8 cellular contexts compared by ENCODE assay signal in genomic region chr7:25093268-25093802, GRCh38. TPM values are rescaled to one million over a fixed set of nuclear protein-coding genes. Genes with fewer than 3 reads are reported as not detected.
A peak's percentile ranks its signal among the peaks of the same experiment; 100 is the strongest.
DNase-seq lines count a peak whose midpoint lies in the region; ATAC-seq and TF ChIP-seq lines count a peak whose summit lies in the region.

No MANE protein-coding gene starts in this region.

- no peak overlapping the region for H3K4me3 Mint-ChIP-seq in activated CD4-positive, alpha-beta memory T cell treated with anti-CD3 and anti-CD28 coated beads for 36 hours
- H3K4me3 Mint-ChIP-seq in effector memory CD8-positive, alpha-beta T cell = no peak overlapping the region

- H3K27ac Mint-ChIP-seq in activated CD4-positive, alpha-beta memory T cell treated with anti-CD3 and anti-CD28 coated beads for 36 hours = no peak overlapping the region
- no peak overlapping the region for H3K27ac Mint-ChIP-seq in effector memory CD8-positive, alpha-beta T cell

- POLR2A ChIA-PET in AG04449 (lab: Yijun Ruan, JAX) = interaction anchor here (1.2 to 1.4 kb wide), 2 partner anchors 114 to 272 kb away, joined by 3 to 6 read pairs; no protein-coding TSS in a partner anchor
- POLR2A ChIA-PET in activated CD4-positive, alpha-beta memory T cell treated with anti-CD3 and anti-CD28 coated beads for 36 hours (lab: Charles Lee) = no interaction called here

- intact Hi-C loops in activated CD4-positive, alpha-beta memory T cell treated with anti-CD3 and anti-CD28 coated beads for 36 hours (cut with micrococcal nuclease) = loop anchor here (1.0 to 10.0 kb wide), 7 partner anchors 108 to 1229 kb away; no protein-coding TSS in a partner anchor

- no peaks in the 10 kb centered on the region for H3K36me3 Mint-ChIP-seq in activated CD4-positive, alpha-beta memory T cell treated with anti-CD3 and anti-CD28 coated beads for 36 hours
- no peaks in the 10 kb centered on the region for H3K36me3 Mint-ChIP-seq in effector memory CD8-positive, alpha-beta T cell (ENCODE audit: insufficient read depth)

- H3K4me1 Mint-ChIP-seq in activated CD4-positive, alpha-beta memory T cell treated with anti-CD3 and anti-CD28 coated beads for 36 hours (ENCODE audit: low read depth) = peaks cover 14% of the 10 kb centered on the region
- H3K4me1 Mint-ChIP-seq in effector memory CD8-positive, alpha-beta T cell (ENCODE audit: low read depth in 2 of 2) = peaks cover 10 to 11% of the 10 kb centered on the region in 2 donors

- CTCF ChIA-PET in AG04449 (lab: Yijun Ruan, JAX) = interaction anchor here (0.5 to 16.6 kb wide), 78 partner anchors 6 to 517 kb away, joined by 3 to 928 read pairs (median 5); partner anchors contain the start of gene OSBPL3
- CTCF ChIA-PET in activated CD4-positive, alpha-beta memory T cell treated with anti-CD3 and anti-CD28 coated beads for 36 hours (lab: Charles Lee) = interaction anchor here (0.6 to 12.4 kb wide), 44 partner anchors 9 to 517 kb away, joined by 3 to 251 read pairs (median 6); partner anchors contain the start of genes CYCS and OSBPL3

- H3K9me3 Mint-ChIP-seq in activated CD4-positive, alpha-beta memory T cell treated with anti-CD3 and anti-CD28 coated beads for 36 hours = no peaks in the 10 kb centered on the region
- no peaks in the 10 kb centered on the region for H3K9me3 Mint-ChIP-seq in effector memory CD8-positive, alpha-beta T cell

- ATAC-seq in GM18861 (IDR thresholded peaks at IDR 0.05; ENCODE audit: unreplicated experiment) (peak; percentile 61), HG03280 (IDR thresholded peaks at IDR 0.05; ENCODE audit: unreplicated experiment) (peak; percentile 77)
- peak; percentile 89 for ATAC-seq in effector memory CD8-positive, alpha-beta T cell (replicated peaks)

- DNase-seq in AG04449 (ENCODE audit: low read depth, low spot score) (no peak), NCI-H774 (lab: John Stamatoyannopoulos, UW) (peak; percentile 34), midbrain (lab: John Stamatoyannopoulos, UW) (peak; percentile 26)
- DNase-seq in activated CD4-positive, alpha-beta memory T cell treated with anti-CD3 and anti-CD28 coated beads for 36 hours = peak; percentile 88
- DNase-seq in effector memory CD8-positive, alpha-beta T cell = peak; percentile 69 to 77 (median 77)
- peak; percentile 75 for DNase-seq in stimulated activated CD8-positive, alpha-beta memory T cell treated with anti-CD3 and anti-CD28 coated beads, Interleukin-4, amount 100 ng/mL, for 24 hours (ENCODE audit: low read depth)

- H3K4me3 ChIP-seq in AG04449 (ENCODE audit: low read depth, low read length) = no peak overlapping the region

- TF ChIP-seq CTCF in AG04449 (IDR thresholded peaks at IDR 0.05; ENCODE audit: insufficient read depth, low read length, missing control alignments) = peak; percentile 87

- peaks cover 2% of the 10 kb centered on the region for H3K27me3 Mint-ChIP-seq in activated CD4-positive, alpha-beta memory T cell treated with anti-CD3 and anti-CD28 coated beads for 36 hours
- no peaks in the 10 kb centered on the region for H3K27me3 Mint-ChIP-seq in effector memory CD8-positive, alpha-beta T cell

RNA-seq across cellular contexts. Expression of gene CYCS, which starts 31.7 kb away (rescaled TPM):
- 100 to 1,000 TPM; 199 to 207 TPM for total RNA-seq in activated CD4-positive, alpha-beta memory T cell treated with anti-CD3 and anti-CD28 coated beads for 36 hours
